Comparison of ENCODE assay signal across 10 cellular contexts in genomic region chr17:17511971-17512858, GRCh38. TPM values are rescaled to one million over a fixed set of nuclear protein-coding genes. Genes with fewer than 3 reads are reported as not detected.
DNase-seq lines count a peak whose midpoint lies in the region; FAIRE-seq and TF ChIP-seq lines count a peak whose summit lies in the region.
"Had no signal": no experiment of that assay in that cellular context is flagged by ENCODE, and none has a peak within 500 bp of the region (broad histone marks: within the 10 kb centered on the region; RNA-seq: fewer than 3 reads in every experiment).

No MANE protein-coding gene starts in this region.

- H2AFZ ChIP-seq in keratinocyte (ENCODE audit: control insufficient read depth, low read length): no peak overlapping the region

- H3K9me3 ChIP-seq in keratinocyte (ENCODE audit: control insufficient read depth, low read depth, low read length): no peaks in the 10 kb centered on the region
- no peaks in the 10 kb centered on the region for H3K9me3 ChIP-seq in esophagus muscularis mucosa

- dilution Hi-C loops in keratinocyte (cut with MboI; ENCODE audit: extremely low pct_ligation_motif_present, low sequenced_read_pairs): no loop called here

- no peak overlapping the region for H3K4me2 ChIP-seq in keratinocyte (ENCODE audit: control insufficient read depth, extremely low read depth, insufficient read depth, low read depth, low read length)

- WGBS in esophagus muscularis mucosa: 75% methylated on average over 19 of the region's 28 CpGs

- H4K20me1 ChIP-seq in keratinocyte (ENCODE audit: control insufficient read depth, extremely low read depth, insufficient read depth, low read length): peaks cover 38% of the 10 kb centered on the region

- no peak overlapping the region for H3K27ac ChIP-seq in keratinocyte (ENCODE audit: control insufficient read depth, insufficient read depth, low read length)
- H3K27ac ChIP-seq in esophagus muscularis mucosa (replicated peaks in 1 of 4): no peak overlapping the region

- TF ChIP-seq EP300 in esophagus muscularis mucosa (IDR thresholded peaks at IDR 0.05): no peak

- H3K27me3 ChIP-seq in keratinocyte (ENCODE audit: control insufficient read depth, extremely low read depth, insufficient read depth, low read length) (peaks cover 52% of the 10 kb centered on the region), esophagus muscularis mucosa (no peaks in the 10 kb centered on the region)

- no peak for TF ChIP-seq POLR2A in esophagus muscularis mucosa (IDR thresholded peaks at IDR 0.05; ENCODE audit: low read depth)

- FAIRE-seq in keratinocyte (lab: Jason Lieb, UNC): peak; percentile 94

- TF ChIP-seq CTCF in keratinocyte (optimal IDR thresholded peaks at IDR 0.05 in 1 of 3, IDR thresholded peaks at IDR 0.05 in 1 of 3, conservative IDR thresholded peaks at IDR 0.05 in 1 of 3; ENCODE audit: extremely low read depth in 1 of 3, insufficient read depth in 2 of 3, low read length in 3 of 3): no peak
- no peak for TF ChIP-seq CTCF in esophagus muscularis mucosa (IDR thresholded peaks at IDR 0.05)

- H3K36me3 ChIP-seq in keratinocyte (ENCODE audit: control insufficient read depth in 2 of 2, extremely low read depth in 1 of 2, insufficient read depth in 2 of 2, low read length in 2 of 2) (no peaks in the 10 kb centered on the region), esophagus muscularis mucosa (peaks cover 0 to 6% (median 2%) of the 10 kb centered on the region in 4 donors)

- H3K4me3 ChIP-seq in keratinocyte (ENCODE audit: control insufficient read depth in 2 of 3, extremely low read depth in 1 of 3, insufficient read depth in 2 of 3, low read depth in 1 of 3, low read length in 3 of 3) (no peak overlapping the region), esophagus muscularis mucosa (no peak overlapping the region)

- DNase-seq in AG08395 (ENCODE audit: low spot score): peak; percentile 94
- peak; percentile 95 for DNase-seq in HT1080 (ENCODE audit: low read depth)
- peak; percentile 99 for DNase-seq in astrocyte of the hippocampus (ENCODE audit: low read depth, low spot score)
- DNase-seq in keratinocyte (ENCODE audit: low read depth, low spot score): peak; percentile 59
- no peak for DNase-seq in stimulated activated naive CD4-positive, alpha-beta T cell treated with Interleukin-2 at 50 U/mL for 16 hours (lab: John Stamatoyannopoulos, UW)
- DNase-seq in esophagus muscularis mucosa (ENCODE audit: extremely low spot score): no peak
- no peak for DNase-seq in CD1c-positive myeloid dendritic cell (ENCODE audit: extremely low spot score)
- DNase-seq in cerebellar nuclear complex (lab: John Stamatoyannopoulos, UW): no peak
- DNase-seq: activated CD8-positive, alpha-beta memory T cell treated with anti-CD3 and anti-CD28 coated beads for 24 hours; midbrain had no signal

- intact Hi-C loops in esophagus muscularis mucosa (cut with DNase I): no loop called here

- H3K9me1 ChIP-seq in keratinocyte (ENCODE audit: control insufficient read depth, extremely low read depth, insufficient read depth, low read length): no peaks in the 10 kb centered on the region

- H3K4me1 ChIP-seq in keratinocyte (ENCODE audit: control insufficient read depth, extremely low read depth, insufficient read depth, low read length): peaks cover 10% of the 10 kb centered on the region
- H3K4me1 ChIP-seq in esophagus muscularis mucosa: no peaks in the 10 kb centered on the region

- no peaks in the 10 kb centered on the region for H3K79me2 ChIP-seq in keratinocyte (ENCODE audit: control insufficient read depth, insufficient read depth, low read length)

- no peak overlapping the region for H3K9ac ChIP-seq in keratinocyte (ENCODE audit: control insufficient read depth, extremely low read depth, insufficient read depth, low read length)

RNA-seq across cellular contexts. Expression of gene RASD1, which starts 16.0 kb away (rescaled TPM):
- total RNA-seq in HT1080 (2014; rRNA removed; shearing (Covaris generic)): not detected in 2 replicates
- not detected in 2 replicates for polyA plus RNA-seq in HT1080 (2015; cell fraction: cytosol; rRNA removed)
- polyA plus RNA-seq in HT1080 (2015; cell fraction: nucleus; rRNA removed): 0.08 TPM in 1 of 2 replicates, not detected in the other
- polyA plus RNA-seq in keratinocyte: 0.20 to 1.1 TPM in 2 of 3 replicates, not detected in the other
- 1.1 TPM for polyA plus RNA-seq in keratinocyte (2011; ENCODE audit: low read depth)
- 0.11 and 0.29 TPM in 2 replicates for polyA plus RNA-seq in keratinocyte (2011; cell fraction: cytosol; rRNA removed)
- 1.0 and 2.2 TPM in 2 replicates for polyA plus RNA-seq in keratinocyte (2011; cell fraction: nucleus; rRNA removed)
- 0.13 and 4.0 TPM in 2 replicates for polyA plus RNA-seq in keratinocyte (2012; ENCODE audit: low replicate concordance)
- 0.20 TPM in 1 of 3 replicates, not detected in the others for polyA minus RNA-seq in keratinocyte
- polyA minus RNA-seq in keratinocyte (2011; cell fraction: cytosol; rRNA and poly(A)+ RNA removed): not detected
- polyA minus RNA-seq in keratinocyte (2011; cell fraction: nucleus; rRNA and poly(A)+ RNA removed): 1.4 and 1.6 TPM in 2 replicates
- total RNA-seq in esophagus muscularis mucosa: 10 to 100 TPM in 3 of 4 donors, 1 to 10 TPM in 1; 5.0 to 17.9 (median 13.3) TPM

RNA-seq across cellular contexts. Expression of gene MED9, which starts 35.4 kb away (rescaled TPM):
- 9.7 and 13.7 TPM in 2 replicates for total RNA-seq in HT1080 (2014; rRNA removed; shearing (Covaris generic))
- 13.7 and 14.1 TPM in 2 replicates for polyA plus RNA-seq in HT1080 (2015; cell fraction: cytosol; rRNA removed)
- 7.9 and 13.0 TPM in 2 replicates for polyA plus RNA-seq in HT1080 (2015; cell fraction: nucleus; rRNA removed)
- 6.9 to 9.8 TPM (median 7.8 TPM) in 3 replicates for polyA plus RNA-seq in keratinocyte
- polyA plus RNA-seq in keratinocyte (2011; ENCODE audit: low read depth): 5.5 TPM
- polyA plus RNA-seq in keratinocyte (2011; cell fraction: cytosol; rRNA removed): 7.8 and 8.5 TPM in 2 replicates
- polyA plus RNA-seq in keratinocyte (2011; cell fraction: nucleus; rRNA removed): 9.3 and 10.0 TPM in 2 replicates
- 5.9 and 7.5 TPM in 2 replicates for polyA plus RNA-seq in keratinocyte (2012; ENCODE audit: low replicate concordance)
- polyA minus RNA-seq in keratinocyte: 5.2 to 8.4 TPM (median 7.0 TPM) in 3 replicates
- polyA minus RNA-seq in keratinocyte (2011; cell fraction: cytosol; rRNA and poly(A)+ RNA removed): 10.7 TPM
- 5.8 and 8.2 TPM in 2 replicates for polyA minus RNA-seq in keratinocyte (2011; cell fraction: nucleus; rRNA and poly(A)+ RNA removed)
- 10 to 100 TPM in 3 of 4 donors, 1 to 10 TPM in 1; 8.3 to 14.4 (median 11.4) TPM for total RNA-seq in esophagus muscularis mucosa

Comparison
In these comparisons a context has a peak if more than half of its experiments do, and no peak if none do; other contexts are left out.
1. DNase-seq: peak in AG08395 (single experiment), HT1080 (single experiment), astrocyte of the hippocampus (single experiment) and keratinocyte (single experiment); none in stimulated activated naive CD4-positive, alpha-beta T cell treated with Interleukin-2 at 50 U/mL for 16 hours (single experiment), esophagus muscularis mucosa (single experiment), CD1c-positive myeloid dendritic cell (single experiment) and cerebellar nuclear complex (0 of 2).